In the genomic region with DNA sequence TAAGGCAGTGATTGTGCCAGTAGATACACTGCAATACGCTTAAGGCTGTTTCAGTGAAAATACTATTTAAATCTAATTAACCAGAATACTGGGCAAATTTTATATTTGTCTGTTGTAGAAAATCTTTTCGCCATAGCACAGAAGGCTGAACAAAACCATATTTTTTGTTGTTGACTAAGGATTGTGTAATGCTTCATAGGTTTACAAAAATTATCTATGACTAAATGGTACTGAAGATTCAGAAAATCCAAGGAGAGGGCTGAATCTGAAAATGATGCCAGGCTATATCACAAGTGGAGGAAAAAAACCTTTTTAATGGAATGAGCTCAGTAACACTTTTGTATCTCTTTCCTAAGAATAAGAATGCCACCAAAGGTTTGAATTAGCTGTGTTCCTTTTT, we compare ENCODE assay signal across 1 cellular context.
TF ChIP-seq lines count a peak whose summit lies in the region.

No MANE protein-coding gene starts in this region.

TF ChIP-seq in endothelial cell of umbilical vein, 7 proteins besides CTCF, POLR2A, EP300 and RAD21:
- TF ChIP-seq POLR2AphosphoS5 (IDR thresholded peaks at IDR 0.05; ENCODE audit: insufficient read depth, low read depth, low read length) (no peak), JUN (IDR thresholded peaks at IDR 0.05; ENCODE audit: borderline replicate concordance, insufficient read depth, insufficient read length, low read depth) (no peak), MYC (IDR thresholded peaks at IDR 0.05; ENCODE audit: low read depth, low read length) (no peak), GATA2 (IDR thresholded peaks at IDR 0.05; ENCODE audit: insufficient read depth, insufficient read length, low read depth, low read length) (no peak), EZH2 (IDR thresholded peaks at IDR 0.05; ENCODE audit: borderline replicate concordance, low read depth, low read length, severe bottlenecking) (no peak), FOS (IDR thresholded peaks at IDR 0.05; ENCODE audit: borderline replicate concordance, insufficient read depth, low read length) (no peak), MAX (IDR thresholded peaks at IDR 0.05; ENCODE audit: insufficient read depth, insufficient read length) (no peak)
